1 cellular context compared by ENCODE assay signal in the genomic region with DNA sequence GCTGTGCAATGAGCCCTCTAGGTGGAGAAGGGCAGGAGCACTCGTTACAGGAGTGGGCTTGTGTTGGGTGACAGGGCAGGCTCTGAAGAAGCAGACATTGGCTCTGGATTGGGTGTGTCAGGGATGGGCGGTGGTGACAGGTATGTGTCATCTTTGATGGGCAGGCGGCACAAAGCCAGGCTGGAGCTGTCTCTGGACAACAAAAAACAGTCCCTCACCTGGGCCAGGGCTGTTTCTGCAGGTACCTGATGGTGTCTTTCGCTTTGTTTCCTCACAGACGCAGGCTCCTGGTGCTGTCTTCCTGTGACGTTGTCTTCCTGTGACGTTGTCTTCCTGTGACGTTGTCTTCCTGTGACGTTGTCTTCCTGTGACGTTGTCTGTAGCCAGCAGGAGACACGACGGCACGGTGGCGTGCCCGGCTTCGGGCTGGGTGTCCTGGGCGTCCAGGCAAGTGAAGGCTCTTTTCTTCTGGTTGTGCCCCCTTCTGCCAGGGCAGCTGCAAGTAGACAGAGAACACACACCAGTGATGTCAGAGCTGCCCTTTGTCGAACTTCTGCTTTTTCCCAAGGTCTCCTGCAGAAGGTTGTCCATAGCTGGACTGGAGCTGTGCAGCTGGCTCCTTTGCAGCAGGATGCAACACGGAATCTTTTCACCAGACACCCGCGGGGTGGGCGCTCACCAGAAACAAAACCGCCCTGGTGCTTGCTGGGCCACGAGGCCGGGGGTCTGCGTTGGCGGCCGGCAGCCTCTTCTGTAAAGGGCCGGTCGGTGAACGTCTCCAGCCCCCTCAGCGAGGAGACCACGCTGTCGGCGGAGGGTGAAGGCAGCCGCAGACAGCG.
TF ChIP-seq lines count a peak whose summit lies in the region.

No MANE protein-coding gene starts in this region.

TF ChIP-seq in K562, 482 proteins besides CTCF, POLR2A, EP300 and RAD21 (continued from another document):
- TF ChIP-seq, protein P1, sequence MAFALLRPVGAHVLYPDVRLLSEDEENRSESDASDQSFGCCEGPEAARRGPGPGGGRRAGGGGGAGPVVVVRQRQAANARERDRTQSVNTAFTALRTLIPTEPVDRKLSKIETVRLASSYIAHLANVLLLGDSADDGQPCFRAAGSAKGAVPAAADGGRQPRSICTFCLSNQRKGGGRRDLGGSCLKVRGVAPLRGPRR (CRISPR knock-in tag; IDR thresholded peaks at IDR 0.05) = no peak
- TF ChIP-seq, protein P2, sequence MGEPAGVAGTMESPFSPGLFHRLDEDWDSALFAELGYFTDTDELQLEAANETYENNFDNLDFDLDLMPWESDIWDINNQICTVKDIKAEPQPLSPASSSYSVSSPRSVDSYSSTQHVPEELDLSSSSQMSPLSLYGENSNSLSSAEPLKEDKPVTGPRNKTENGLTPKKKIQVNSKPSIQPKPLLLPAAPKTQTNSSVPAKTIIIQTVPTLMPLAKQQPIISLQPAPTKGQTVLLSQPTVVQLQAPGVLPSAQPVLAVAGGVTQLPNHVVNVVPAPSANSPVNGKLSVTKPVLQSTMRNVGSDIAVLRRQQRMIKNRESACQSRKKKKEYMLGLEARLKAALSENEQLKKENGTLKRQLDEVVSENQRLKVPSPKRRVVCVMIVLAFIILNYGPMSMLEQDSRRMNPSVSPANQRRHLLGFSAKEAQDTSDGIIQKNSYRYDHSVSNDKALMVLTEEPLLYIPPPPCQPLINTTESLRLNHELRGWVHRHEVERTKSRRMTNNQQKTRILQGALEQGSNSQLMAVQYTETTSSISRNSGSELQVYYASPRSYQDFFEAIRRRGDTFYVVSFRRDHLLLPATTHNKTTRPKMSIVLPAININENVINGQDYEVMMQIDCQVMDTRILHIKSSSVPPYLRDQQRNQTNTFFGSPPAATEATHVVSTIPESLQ (CRISPR knock-in tag; IDR thresholded peaks at IDR 0.05) = no peak
